In the genomic region with DNA sequence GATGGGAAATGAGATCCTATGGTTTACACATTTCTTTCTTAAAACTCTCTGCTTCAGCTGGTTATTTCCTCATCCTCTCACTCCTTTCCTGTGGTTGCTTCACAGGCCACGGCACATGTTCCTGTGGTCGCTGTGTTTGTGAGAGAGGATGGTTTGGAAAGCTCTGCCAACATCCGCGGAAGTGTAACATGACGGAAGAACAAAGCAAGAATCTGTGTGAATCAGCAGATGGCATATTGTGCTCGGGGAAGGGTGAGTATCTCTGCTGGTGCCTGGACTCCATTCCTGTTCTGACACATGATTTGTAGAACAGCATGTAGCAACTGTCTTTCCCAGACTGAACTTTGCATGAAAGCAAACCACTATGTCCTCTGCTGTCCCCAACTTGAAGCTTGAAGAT, we compare ENCODE assay signal across 10 cellular contexts.
A peak's percentile ranks its signal among the peaks of the same experiment; 100 is the strongest.
DNase-seq lines count a peak whose midpoint lies in the region; ATAC-seq, FAIRE-seq and TF ChIP-seq lines count a peak whose summit lies in the region.
"Had no signal": no experiment of that assay in that cellular context is flagged by ENCODE, and none has a peak within 500 bp of the region (broad histone marks: within the 10 kb centered on the region; RNA-seq: fewer than 3 reads in every experiment).

No MANE protein-coding gene starts in this region.

- no peak for FAIRE-seq in HepG2 (lab: Jason Lieb, UNC)
- FAIRE-seq: keratinocyte had no signal

- H4K20me1 ChIP-seq in BLaER1 treated with 17β-estradiol and CSF1 and Interleukin-3, amounts not matched to agents 10 nM and 100 nM, result no peaks in the 10 kb centered on the region
- H4K20me1 ChIP-seq in HepG2 (ENCODE audit: insufficient read depth, low read length), result no peaks in the 10 kb centered on the region

- H3K4me3 ChIP-seq in BLaER1 treated with 17β-estradiol and CSF1 and Interleukin-3, amounts not matched to agents 10 nM and 100 nM, result no peak overlapping the region
- H3K4me3 ChIP-seq in HepG2 (replicated peaks in 1 of 3; ENCODE audit: insufficient read depth in 1 of 3, low read depth in 2 of 3, low read length in 3 of 3), result no peak overlapping the region
- no peak overlapping the region for H3K4me3 ChIP-seq in Caco-2 (ENCODE audit: low read depth, low read length)

- in situ Hi-C loops in HepG2 (cut with HindIII; ENCODE audit: extremely low pct_ligation_motif_present, low pct_unique_long_range_greater_than_20kb), result no loop called here

- TF ChIP-seq RAD21 in HepG2 (CRISPR knock-in tag; IDR thresholded peaks at IDR 0.05), result no peak

- ATAC-seq in HG03457 (IDR thresholded peaks at IDR 0.05; ENCODE audit: unreplicated experiment) (peak; percentile 45), HepG2 (no peak), HG03280 (IDR thresholded peaks at IDR 0.05; ENCODE audit: unreplicated experiment) (no peak)

- no peak for TF ChIP-seq EP300 in HepG2 (IDR thresholded peaks at IDR 0.05; ENCODE audit: low read depth in 2 of 2, low read length in 2 of 2)
- no peak for TF ChIP-seq EP300 in HepG2 (CRISPR knock-in tag; IDR thresholded peaks at IDR 0.05; ENCODE audit: borderline replicate concordance)

- no peak overlapping the region for H2AFZ ChIP-seq in HepG2 (ENCODE audit: low read length)

- no peaks in the 10 kb centered on the region for H3K36me3 Mint-ChIP-seq in activated naive CD4-positive, alpha-beta T cell treated with anti-CD3 and anti-CD28 coated beads, Interleukin-2, amount 10 ng/mL, durations not matched to agents 7 days and 5 days
- H3K36me3 Mint-ChIP-seq in Caco-2 (ENCODE audit: insufficient read depth, unreplicated experiment), result no peaks in the 10 kb centered on the region
- H3K36me3 Mint-ChIP-seq: stimulated activated naive B cell treated with anti-CD40 and anti-IgM and Interleukin-4, amounts not matched to agents 10 μg/mL and 1 μg/mL and 100 μg/mL, for 72 hours had no signal

- peaks cover 19 to 52% (median 35%) of the 10 kb centered on the region in 10 experiments for H3K4me1 ChIP-seq in BLaER1 treated with 17β-estradiol and CSF1 and Interleukin-3, amounts not matched to agents 10 nM and 100 nM
- H3K4me1 ChIP-seq in HepG2 (ENCODE audit: insufficient read depth, low read length) (peaks cover 11% of the 10 kb centered on the region), Caco-2 (no peaks in the 10 kb centered on the region)

- intact Hi-C loops in HepG2 (cut with micrococcal nuclease; ENCODE audit: unreplicated experiment) (no loop called here), Caco-2 (cut with micrococcal nuclease; ENCODE audit: unreplicated experiment) (no loop called here)

- H3K27ac Mint-ChIP-seq in activated naive CD4-positive, alpha-beta T cell treated with anti-CD3 and anti-CD28 coated beads, Interleukin-2, amount 10 ng/mL, durations not matched to agents 7 days and 5 days, result no peak overlapping the region
- H3K27ac Mint-ChIP-seq in Caco-2 (ENCODE audit: unreplicated experiment), result no peak overlapping the region
- H3K27ac Mint-ChIP-seq: stimulated activated naive B cell treated with anti-CD40 and anti-IgM and Interleukin-4, amounts not matched to agents 10 μg/mL and 1 μg/mL and 100 μg/mL, for 72 hours had no signal

- peak; percentile 25 for DNase-seq in activated naive CD4-positive, alpha-beta T cell treated with anti-CD3 and anti-CD28 coated beads, Interleukin-2, amount 10 ng/mL, durations not matched to agents 7 days and 5 days
- peak; percentile 4 for DNase-seq in HepG2 (ENCODE audit: low spot score)
- DNase-seq in erythroblast (lab: John Stamatoyannopoulos, UW), result no peak
- DNase-seq in Caco-2, result no peak
- no peak for DNase-seq in NCI-H1105 (lab: John Stamatoyannopoulos, UW)
- DNase-seq: stimulated activated naive B cell treated with anti-CD40 and anti-IgM and Interleukin-4, amounts not matched to agents 10 μg/mL and 1 μg/mL and 100 μg/mL, for 72 hours had no signal

- TF ChIP-seq CTCF in HepG2 (CRISPR knock-in tag; IDR thresholded peaks at IDR 0.05) (no peak), Caco-2 (IDR thresholded peaks at IDR 0.05; ENCODE audit: insufficient read depth in 1 of 2, low read depth in 1 of 2, low read length in 1 of 2, severe bottlenecking in 1 of 2, unreplicated experiment in 1 of 2) (no peak)

- 5% methylated on average over 6 of the region's 6 CpGs for WGBS in HepG2 (ENCODE audit: low lambda C conversion rate)

- peak overlapping the region; percentile 42 to 77 (median 65); a peak in 21 of 22 replicates for H3K4me2 ChIP-seq in BLaER1 treated with 17β-estradiol and CSF1 and Interleukin-3, amounts not matched to agents 10 nM and 100 nM
- H3K4me2 ChIP-seq in HepG2 (ENCODE audit: low read depth, low read length), result no peak overlapping the region

- no TSS peak for BruUV-seq in HepG2 (replicated peaks; lab: Mats Ljungman, UMichigan)
- BruUV-seq in Caco-2 (replicated peaks; lab: Mats Ljungman, UMichigan), result no TSS peak

- H3K9ac ChIP-seq in BLaER1 treated with 17β-estradiol and CSF1 and Interleukin-3, amounts not matched to agents 10 nM and 100 nM, result peak overlapping the region; percentile 57 to 79 (median 72); a peak in 21 of 22 replicates
- no peak overlapping the region for H3K9ac ChIP-seq in HepG2 (ENCODE audit: insufficient read depth, low read depth, low read length)

- H3K36me3 ChIP-seq in BLaER1 treated with 17β-estradiol and CSF1 and Interleukin-3, amounts not matched to agents 10 nM and 100 nM, result no peaks in the 10 kb centered on the region
- H3K36me3 ChIP-seq in HepG2 (replicated peaks in 1 of 2; ENCODE audit: control insufficient read depth in 1 of 2, insufficient read depth in 2 of 2, low read length in 2 of 2) (no peaks in the 10 kb centered on the region), Caco-2 (ENCODE audit: control insufficient read depth, insufficient read depth, low read length) (no peaks in the 10 kb centered on the region)

- H3K27ac ChIP-seq in BLaER1 treated with 17β-estradiol and CSF1 and Interleukin-3, amounts not matched to agents 10 nM and 100 nM, result peak overlapping the region; percentile 84 to 95 (median 90)
- no peak overlapping the region for H3K27ac ChIP-seq in HepG2 (ENCODE audit: extremely low read length, insufficient read depth, low read length)

- H3K27me3 ChIP-seq in BLaER1 treated with 17β-estradiol and CSF1 and Interleukin-3, amounts not matched to agents 10 nM and 100 nM, result no peaks in the 10 kb centered on the region
- no peaks in the 10 kb centered on the region for H3K27me3 ChIP-seq in HepG2 (ENCODE audit: control insufficient read depth in 1 of 2, insufficient read depth in 2 of 2, low read length in 2 of 2)
- no peaks in the 10 kb centered on the region for H3K27me3 ChIP-seq in Caco-2 (replicated peaks; ENCODE audit: control insufficient read depth, insufficient read depth, low read length)

- H3K4me3 Mint-ChIP-seq in activated naive CD4-positive, alpha-beta T cell treated with anti-CD3 and anti-CD28 coated beads, Interleukin-2, amount 10 ng/mL, durations not matched to agents 7 days and 5 days, result no peak overlapping the region
- H3K4me3 Mint-ChIP-seq in Caco-2 (ENCODE audit: unreplicated experiment), result no peak overlapping the region
- H3K4me3 Mint-ChIP-seq: stimulated activated naive B cell treated with anti-CD40 and anti-IgM and Interleukin-4, amounts not matched to agents 10 μg/mL and 1 μg/mL and 100 μg/mL, for 72 hours had no signal

- no peaks in the 10 kb centered on the region for H3K9me3 Mint-ChIP-seq in activated naive CD4-positive, alpha-beta T cell treated with anti-CD3 and anti-CD28 coated beads, Interleukin-2, amount 10 ng/mL, durations not matched to agents 7 days and 5 days
- peaks cover 13% of the 10 kb centered on the region for H3K9me3 Mint-ChIP-seq in Caco-2 (ENCODE audit: unreplicated experiment)

- H3K9me3 ChIP-seq in BLaER1 treated with 17β-estradiol and CSF1 and Interleukin-3, amounts not matched to agents 10 nM and 100 nM (replicated peaks in 1 of 11), result peaks cover 0 to 36% (median 12%) of the 10 kb centered on the region in 11 experiments; a peak in 12 of 22 replicates
- H3K9me3 ChIP-seq in HepG2 (ENCODE audit: low read length) (no peaks in the 10 kb centered on the region), Caco-2 (no peaks in the 10 kb centered on the region)

- no peak for TF ChIP-seq POLR2A in HepG2 (IDR thresholded peaks at IDR 0.05; ENCODE audit: insufficient read depth in 1 of 2, low read depth in 2 of 2, low read length in 2 of 2)
- TF ChIP-seq POLR2A in erythroblast (IDR thresholded peaks at IDR 0.05; ENCODE audit: low read length), result no peak

- POLR2A ChIA-PET in HepG2 (lab: Yijun Ruan, JAX), result no interaction called here
- POLR2A ChIA-PET in Caco-2 (lab: Charles Lee), result no interaction called here

- H3K4me1 Mint-ChIP-seq in activated naive CD4-positive, alpha-beta T cell treated with anti-CD3 and anti-CD28 coated beads, Interleukin-2, amount 10 ng/mL, durations not matched to agents 7 days and 5 days, result peaks cover 5% of the 10 kb centered on the region
- H3K4me1 Mint-ChIP-seq in Caco-2 (ENCODE audit: low read depth, unreplicated experiment), result no peaks in the 10 kb centered on the region
- H3K4me1 Mint-ChIP-seq: stimulated activated naive B cell treated with anti-CD40 and anti-IgM and Interleukin-4, amounts not matched to agents 10 μg/mL and 1 μg/mL and 100 μg/mL, for 72 hours had no signal

- H3K79me2 ChIP-seq in HepG2 (ENCODE audit: insufficient read depth, low read length), result no peaks in the 10 kb centered on the region

- H3K27me3 Mint-ChIP-seq in activated naive CD4-positive, alpha-beta T cell treated with anti-CD3 and anti-CD28 coated beads, Interleukin-2, amount 10 ng/mL, durations not matched to agents 7 days and 5 days, result no peaks in the 10 kb centered on the region
- H3K27me3 Mint-ChIP-seq in Caco-2 (ENCODE audit: insufficient read depth, unreplicated experiment), result peaks cover 5% of the 10 kb centered on the region

- CTCF ChIA-PET in activated naive CD4-positive, alpha-beta T cell treated with anti-CD3 and anti-CD28 coated beads, Interleukin-2, amount 10 ng/mL, durations not matched to agents 7 days and 5 days (lab: Charles Lee), result interaction anchor here (0.8 kb wide), 1 partner anchor 344 kb away, joined by 3 read pairs; no protein-coding TSS in a partner anchor
- CTCF ChIA-PET in HepG2 (lab: Yijun Ruan, JAX; ENCODE audit: low intra/inter-chr PET ratio, low total read pairs), result no interaction called here
- CTCF ChIA-PET in Caco-2 (lab: Charles Lee), result no interaction called here

TF ChIP-seq in HepG2, 621 proteins besides CTCF, POLR2A, EP300 and RAD21 (continues in another document):
- peak; percentile 18; the same call in 1 of the 2 replicates for TF ChIP-seq MAX (IDR thresholded peaks at IDR 0.05)
- peak; percentile 22; the same call in 1 of the 2 replicates for TF ChIP-seq GABPB1 (CRISPR knock-in tag; IDR thresholded peaks at IDR 0.05)
- TF ChIP-seq CEBPB (IDR thresholded peaks at IDR 0.05; ENCODE audit: borderline replicate concordance, low read depth, low read length), result peak; percentile 65; the same call in 1 of the 2 replicates
- no peak for TF ChIP-seq ZNF576 (CRISPR knock-in tag; IDR thresholded peaks at IDR 0.05)
- peak; percentile 23; the same call in 1 of the 2 replicates for TF ChIP-seq FOXA3 (CRISPR knock-in tag; IDR thresholded peaks at IDR 0.05)

Comparison
In these comparisons a context has a peak if more than half of its experiments do, and no peak if none do; other contexts are left out.
1. DNase-seq: peak in activated naive CD4-positive, alpha-beta T cell treated with anti-CD3 and anti-CD28 coated beads, Interleukin-2, amount 10 ng/mL, durations not matched to agents 7 days and 5 days (single experiment) and HepG2 (single experiment); none in erythroblast (0 of 2), Caco-2 (0 of 2) and NCI-H1105 (single experiment).